Comparison of ENCODE assay signal across 1 cellular context in genomic region chr19:12720851-12721655, GRCh38.
TF ChIP-seq lines count a peak whose summit lies in the region.

No MANE protein-coding gene starts in this region.

TF ChIP-seq in GM23338, 12 proteins besides CTCF, POLR2A, EP300 and RAD21 (continued from another document):
- TF ChIP-seq ZNF462 (CRISPR knock-in tag; IDR thresholded peaks at IDR 0.05): no peak
